Comparison of ENCODE assay signal across 8 cellular contexts in genomic region chr5:176447982-176448608, GRCh38. TPM values are rescaled to one million over a fixed set of nuclear protein-coding genes. Genes with fewer than 3 reads are reported as not detected.
DNase-seq lines count a peak whose midpoint lies in the region; ATAC-seq and TF ChIP-seq lines count a peak whose summit lies in the region.

FAF2 (plus strand) TSS chr5:176448385; CDS start chr5:176448408, 23 bp downstream.

- DNase-seq in GM13976 (ENCODE audit: low spot score): peak; percentile 99
- DNase-seq in NCI-H146 (lab: John Stamatoyannopoulos, UW): peak; percentile 90
- peak; percentile 91 to 97 (median 94) for DNase-seq in T-helper 1 cell
- peak; percentile 96 to 99 (median 97) for DNase-seq in adrenal gland
- peak; percentile 96 to 98 (median 97) for DNase-seq in heart left ventricle
- peak; percentile 97 for DNase-seq in pons (ENCODE audit: low spot score)
- peak; percentile 100 for DNase-seq in type B pancreatic cell (ENCODE audit: extremely low spot score, unreplicated experiment)

- H3K4me1 Mint-ChIP-seq in type B pancreatic cell (ENCODE audit: unreplicated experiment): peaks cover 14% of the 10 kb centered on the region

- intact Hi-C loops in adrenal gland (cut with DNase I) (no loop called here), heart left ventricle (cut with DNase I) (loop anchor here (1.0 to 10.0 kb wide), 9 partner anchors 27 to 559 kb away; partner anchors contain the start of genes RNF44 (in 5 of the 10), CLTB (in 3 of the 10), CDHR2 (in 1 of the 10) and KIAA1191 (in 1 of the 10))

- H3K9me3 Mint-ChIP-seq in type B pancreatic cell: no peaks in the 10 kb centered on the region

- TF ChIP-seq POLR2A in adrenal gland (IDR thresholded peaks at IDR 0.05) (peak; percentile 89 to 95), heart left ventricle (IDR thresholded peaks at IDR 0.05) (peak; percentile 46 to 72)

- TF ChIP-seq CTCF in GM13976 (IDR thresholded peaks at IDR 0.05; ENCODE audit: borderline replicate concordance, control extremely low read depth, extremely low read depth, insufficient read depth, missing control alignments) (peak; percentile 93), adrenal gland (IDR thresholded peaks at IDR 0.05) (peak; percentile 92 to 99 (median 96)), heart left ventricle (IDR thresholded peaks at IDR 0.05) (peak; percentile 98 to 100 (median 99)), type B pancreatic cell (conservative IDR thresholded peaks at IDR 0.05) (peak; percentile 100)

- peak within 1 kb of the TSS; percentile 51 to 99 (median 96) for H3K27ac ChIP-seq in adrenal gland
- H3K27ac ChIP-seq in heart left ventricle: peak within 1 kb of the TSS; percentile 85 to 99 (median 94)

- peaks cover 8 to 29% of the 10 kb centered on the region in 2 donors for H3K4me1 ChIP-seq in adrenal gland (replicated peaks in 1 of 2)
- peaks cover 4 to 45% (median 21%) of the 10 kb centered on the region in 12 donors for H3K4me1 ChIP-seq in heart left ventricle

- no peaks in the 10 kb centered on the region for H3K27me3 Mint-ChIP-seq in type B pancreatic cell

- peak within 1 kb of the TSS; percentile 56 to 98 (median 90) for H3K4me3 ChIP-seq in adrenal gland
- H3K4me3 ChIP-seq in heart left ventricle: peak within 1 kb of the TSS; percentile 78 to 99 (median 90)

- peak within 1 kb of the TSS; percentile 99 for H3K4me3 Mint-ChIP-seq in type B pancreatic cell

- H3K36me3 Mint-ChIP-seq in type B pancreatic cell: peaks cover 5% of the 10 kb centered on the region

- H3K9me3 ChIP-seq in adrenal gland (replicated peaks in 1 of 3): no peaks in the 10 kb centered on the region
- no peaks in the 10 kb centered on the region for H3K9me3 ChIP-seq in heart left ventricle

- H3K27ac Mint-ChIP-seq in type B pancreatic cell: peak within 1 kb of the TSS; percentile 99

- no peaks in the 10 kb centered on the region for H3K27me3 ChIP-seq in adrenal gland
- H3K27me3 ChIP-seq in heart left ventricle: no peaks in the 10 kb centered on the region

- ATAC-seq in HG02870 (IDR thresholded peaks at IDR 0.05; ENCODE audit: unreplicated experiment): peak; percentile 92
- ATAC-seq in heart left ventricle: peak; percentile 99

- 0 to 2% (median 0%) methylated on average over 13 to 49 of the region's 49 CpGs for WGBS in adrenal gland, 4 donors
- WGBS in heart left ventricle, 4 donors: 0% methylated on average over 34 to 49 of the region's 49 CpGs

- in situ Hi-C loops in GM13976 (cut with MboI; ENCODE audit: low sequenced_read_pairs, unreplicated experiment): no loop called here

- H3K36me3 ChIP-seq in adrenal gland (replicated peaks in 1 of 2) (peaks cover 0 to under 1% of the 10 kb centered on the region in 2 donors), heart left ventricle (peaks cover 0 to 14% (median 0%) of the 10 kb centered on the region in 9 donors)

RNA-seq across cellular contexts. Expression of gene FAF2, which starts in this region (rescaled TPM):
- total RNA-seq in adrenal gland: 10 to 100 TPM; 29.0 to 61.6 (median 40.6) TPM
- 10 to 100 TPM; 21.2 to 68.2 (median 24.3) TPM for polyA plus RNA-seq in adrenal gland
- 10 to 100 TPM; 11.6 to 20.8 (median 13.6) TPM for total RNA-seq in heart left ventricle
- 10 to 100 TPM in 1 of 2 donors, 1 to 10 TPM in 1; 6.6 to 15.0 TPM for polyA plus RNA-seq in heart left ventricle
- total RNA-seq in type B pancreatic cell (ENCODE audit: low replicate concordance): 42.0 and 46.5 TPM in 2 replicates

Comparison
In these comparisons a context has a peak if more than half of its experiments do, and no peak if none do; other contexts are left out.
1. Peak in every context shown above with its lines: DNase-seq, ATAC-seq, H3K4me3 ChIP-seq and H3K27ac ChIP-seq.
2. intact Hi-C loops: an anchor here in heart left ventricle (1.0 to 10.0 kb wide); none called in adrenal gland.